ENCODE assay signal across 1 cellular context in genomic region chr6:108557494-108558371, GRCh38.
TF ChIP-seq lines count a peak whose summit lies in the region.

No MANE protein-coding gene starts in this region.

TF ChIP-seq in K562, 482 proteins besides CTCF, POLR2A, EP300 and RAD21 (continued from another document and continues in another):
- TF ChIP-seq ZMIZ1 (IDR thresholded peaks at IDR 0.05; ENCODE audit: low read depth in 2 of 2, low read length in 2 of 2), result no peak
- TF ChIP-seq HES1 (IDR thresholded peaks at IDR 0.05; ENCODE audit: low read depth), result no peak
- peak; percentile 65 for TF ChIP-seq MGA (IDR thresholded peaks at IDR 0.05)
- no peak for TF ChIP-seq ESRRB (CRISPR knock-in tag; IDR thresholded peaks at IDR 0.05; ENCODE audit: borderline replicate concordance)
- peak; percentile 44; the same call in 1 of the 2 replicates for TF ChIP-seq CTBP1 (IDR thresholded peaks at IDR 0.05; ENCODE audit: borderline replicate concordance)
- no peak for TF ChIP-seq KLF6 (CRISPR knock-in tag; IDR thresholded peaks at IDR 0.05; ENCODE audit: borderline replicate concordance)
- TF ChIP-seq ID3 (CRISPR knock-in tag; IDR thresholded peaks at IDR 0.05), result no peak
- no peak for TF ChIP-seq ID3 (tag; IDR thresholded peaks at IDR 0.05)
- TF ChIP-seq BCLAF1 (IDR thresholded peaks at IDR 0.05; ENCODE audit: borderline replicate concordance in 1 of 2, control insufficient read depth in 1 of 2, low read depth in 2 of 2, low read length in 1 of 2), result no peak
- no peak for TF ChIP-seq SIRT6 (IDR thresholded peaks at IDR 0.05; ENCODE audit: low read depth, low read length)
- TF ChIP-seq ARNT (IDR thresholded peaks at IDR 0.05), result no peak
- TF ChIP-seq NBN (IDR thresholded peaks at IDR 0.05; ENCODE audit: low read depth), result no peak
- TF ChIP-seq NRF1 (conservative IDR thresholded peaks at IDR 0.05 in 1 of 2, IDR thresholded peaks at IDR 0.05 in 1 of 2), result no peak; a peak in 2 of 4 replicates
- 0 out of 4 replicates have a peak, but pooled peaks of 1 of the 2 experiments have one; percentile 30 for TF ChIP-seq MLLT1 (IDR thresholded peaks at IDR 0.05)
- TF ChIP-seq ILK (tag; IDR thresholded peaks at IDR 0.05; ENCODE audit: borderline replicate concordance, low read depth), result no peak
- no peak for TF ChIP-seq ZNF584 (CRISPR knock-in tag; IDR thresholded peaks at IDR 0.05; ENCODE audit: low read depth)
- no peak for TF ChIP-seq CEBPB (tag; IDR thresholded peaks at IDR 0.05)
- no peak for TF ChIP-seq ZNF696 (CRISPR knock-in tag; conservative IDR thresholded peaks at IDR 0.05)
- TF ChIP-seq POLR2B (IDR thresholded peaks at IDR 0.05; ENCODE audit: low read depth, partially characterized antibody), result peak; percentile 54
- TF ChIP-seq ZNF764 (CRISPR knock-in tag; IDR thresholded peaks at IDR 0.05; ENCODE audit: low read depth), result no peak
- TF ChIP-seq ZSCAN29 (IDR thresholded peaks at IDR 0.05), result no peak
- no peak for TF ChIP-seq MBD1 (CRISPR knock-in tag; IDR thresholded peaks at IDR 0.05)
- TF ChIP-seq KDM2B (CRISPR knock-in tag; IDR thresholded peaks at IDR 0.05), result no peak
- TF ChIP-seq PKNOX1 (IDR thresholded peaks at IDR 0.05), result no peak
- TF ChIP-seq KDM5B (IDR thresholded peaks at IDR 0.05; ENCODE audit: insufficient replicate concordance, low read depth, low read length), result peak; percentile 28
- TF ChIP-seq ZZZ3 (IDR thresholded peaks at IDR 0.05), result no peak
- no peak; the same call in 1 of the 2 replicates for TF ChIP-seq GABPB1 (CRISPR knock-in tag; IDR thresholded peaks at IDR 0.05)
- no peak for TF ChIP-seq EWSR1 (IDR thresholded peaks at IDR 0.05; ENCODE audit: borderline replicate concordance, low read depth, partially characterized antibody)
- TF ChIP-seq ZNF79 (CRISPR knock-in tag; IDR thresholded peaks at IDR 0.05; ENCODE audit: low read depth), result no peak
